ENCODE assay signal across 1 cellular context in the genomic region with DNA sequence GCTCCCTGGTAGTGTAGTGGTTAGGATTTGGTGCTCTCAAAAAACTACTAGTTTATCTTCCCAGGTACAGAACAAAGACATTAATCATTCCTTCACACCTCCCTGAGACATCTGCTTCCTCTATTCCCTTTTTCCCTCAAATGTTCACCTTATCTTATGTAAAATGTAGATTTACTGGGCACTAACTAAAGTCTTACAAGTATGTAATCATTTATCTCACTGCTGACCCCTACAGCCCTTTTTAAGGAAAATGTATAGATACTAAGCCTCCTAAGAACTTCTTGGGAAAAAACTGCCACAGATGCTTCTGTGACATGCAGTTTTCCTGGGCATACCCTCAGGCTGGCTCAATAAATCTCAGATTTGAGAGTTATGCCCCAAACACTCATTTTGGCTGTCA.
TF ChIP-seq lines count a peak whose summit lies in the region.

No MANE protein-coding gene starts in this region.

TF ChIP-seq in WTC11, 78 proteins besides CTCF, POLR2A, EP300 and RAD21 (continued from another document):
- no peak for TF ChIP-seq CBFB (CRISPR knock-in tag; IDR thresholded peaks at IDR 0.05; ENCODE audit: low read depth)
- TF ChIP-seq, protein P1, sequence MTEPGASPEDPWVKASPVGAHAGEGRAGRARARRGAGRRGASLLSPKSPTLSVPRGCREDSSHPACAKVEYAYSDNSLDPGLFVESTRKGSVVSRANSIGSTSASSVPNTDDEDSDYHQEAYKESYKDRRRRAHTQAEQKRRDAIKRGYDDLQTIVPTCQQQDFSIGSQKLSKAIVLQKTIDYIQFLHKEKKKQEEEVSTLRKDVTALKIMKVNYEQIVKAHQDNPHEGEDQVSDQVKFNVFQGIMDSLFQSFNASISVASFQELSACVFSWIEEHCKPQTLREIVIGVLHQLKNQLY (CRISPR knock-in tag; IDR thresholded peaks at IDR 0.05) = no peak
- no peak for TF ChIP-seq NFYB (CRISPR knock-in tag; conservative IDR thresholded peaks at IDR 0.05; ENCODE audit: low read depth)
